ENCODE assay signal across 25 cellular contexts in genomic region chr19:17764348-17764747, GRCh38. TPM values are rescaled to one million over a fixed set of nuclear protein-coding genes. Genes with fewer than 3 reads are reported as not detected.
DNase-seq lines count a peak whose midpoint lies in the region; ATAC-seq, FAIRE-seq and TF ChIP-seq lines count a peak whose summit lies in the region.
"Had no signal": no experiment of that assay in that cellular context is flagged by ENCODE, and none has a peak within 500 bp of the region (broad histone marks: within the 10 kb centered on the region; RNA-seq: fewer than 3 reads in every experiment).

No MANE protein-coding gene starts in this region.

- H3K27ac Mint-ChIP-seq in naive B cell, result peak overlapping the region in 4 of 6 donors; percentile 62 to 73 (median 66)
- H3K27ac Mint-ChIP-seq in activated T-helper 2 cell treated with anti-CD3 and anti-CD28 coated beads, Interferon-gamma antibody, Interleukin-2, Interleukin-4, amounts not matched to agents 10 μg/mL and 5 μg/mL and 100 μg/mL, durations not matched to agents 14 hours and 24 hours and 36 hours, result no peak overlapping the region

- H3K4me1 ChIP-seq in HEK293 (ENCODE audit: control insufficient read depth, insufficient read depth, low read length), result no peaks in the 10 kb centered on the region
- H3K4me1 ChIP-seq in GM12878 (ENCODE audit: control insufficient read depth, insufficient read depth, low read length), result peaks cover 14% of the 10 kb centered on the region; the same call in 1 of the 2 replicates

- no TSS peak for BruUV-seq in GM12878 (replicated peaks; lab: Mats Ljungman, UMichigan)

- intact Hi-C loops in GM12878 (cut with micrococcal nuclease; ENCODE audit: unreplicated experiment), result no loop called here
- intact Hi-C loops in activated T-helper 2 cell treated with anti-CD3 and anti-CD28 coated beads, Interferon-gamma antibody, Interleukin-2, Interleukin-4, amounts not matched to agents 10 μg/mL and 5 μg/mL and 100 μg/mL, durations not matched to agents 14 hours and 24 hours and 36 hours (cut with micrococcal nuclease), result no loop called here

- no peaks in the 10 kb centered on the region for H3K27me3 ChIP-seq in GM12878 (replicated peaks in 1 of 2; ENCODE audit: control insufficient read depth in 2 of 2, insufficient read depth in 2 of 2, low read length in 1 of 2)
- H3K27me3 ChIP-seq: SJSA1 had no signal

- POLR2A ChIA-PET in HEK293 (lab: Yijun Ruan, JAX) (no interaction called here), GM12878 (lab: Charles Lee) (interaction anchor here (0.7 kb wide), 1 partner anchor 8 kb away, joined by 3 read pairs; no protein-coding TSS in a partner anchor)

- SMC1A ChIA-PET in GM12878 (lab: Charles Lee; ENCODE audit: uncharacterized antibody, unreplicated experiment), result interaction anchor here (1.0 to 1.3 kb wide), 3 partner anchors 10 to 168 kb away, joined by 4 to 5 read pairs (median 4); partner anchors contain the start of gene CCDC124

- ATAC-seq in GM12878 (no peak), naive B cell (ENCODE audit: low read depth in 2 of 2) (no peak), HG03135 (IDR thresholded peaks at IDR 0.05; ENCODE audit: unreplicated experiment) (no peak)

- H4K20me1 ChIP-seq in GM12878 (ENCODE audit: control insufficient read depth, insufficient read depth), result no peaks in the 10 kb centered on the region

- DNase-seq in GM12878 (ENCODE audit: low read depth, low spot score), result no peak
- DNase-seq in naive B cell, result no peak
- no peak for DNase-seq in activated T-helper 2 cell treated with anti-CD3 and anti-CD28 coated beads, Interferon-gamma antibody, Interleukin-2, Interleukin-4, amounts not matched to agents 10 μg/mL and 5 μg/mL and 100 μg/mL, durations not matched to agents 14 hours and 24 hours and 36 hours (ENCODE audit: low spot score)
- no peak for DNase-seq in GM19238 (ENCODE audit: insufficient read length, low spot score)
- DNase-seq in GM03348 (ENCODE audit: low spot score), result no peak
- DNase-seq: ACHN; CD8-positive, alpha-beta memory T cell; DMS153; NCI-H1694; NCI-H2081; NCI-H2171; NCI-H345; NCI-H524; NCI-H82 had no signal

- peaks cover 19 to 45% (median 43%) of the 10 kb centered on the region in 3 donors for H3K4me1 Mint-ChIP-seq in naive B cell
- peaks cover 5% of the 10 kb centered on the region for H3K4me1 Mint-ChIP-seq in activated T-helper 2 cell treated with anti-CD3 and anti-CD28 coated beads, Interferon-gamma antibody, Interleukin-2, Interleukin-4, amounts not matched to agents 10 μg/mL and 5 μg/mL and 100 μg/mL, durations not matched to agents 14 hours and 24 hours and 36 hours (ENCODE audit: low read depth)
- H3K4me1 Mint-ChIP-seq: CD8-positive, alpha-beta memory T cell had no signal

- WGBS in GM12878 (ENCODE audit: insufficient coverage, insufficient replicate concordance, low lambda C conversion rate, missing lambda C conversion rate), result 93% methylated on average over 7 of the region's 7 CpGs

- in situ Hi-C loops in GM12878 (cut with MboI), result no loop called here

- TF ChIP-seq CTCF in HEK293 (tag by site-specific recombination; IDR thresholded peaks at IDR 0.05) (no peak), GM12878 (IDR thresholded peaks at IDR 0.05 in 2 of 3, conservative IDR thresholded peaks at IDR 0.05 in 1 of 3; ENCODE audit: control insufficient read depth in 2 of 3, extremely low read depth in 1 of 3, insufficient read depth in 1 of 3, low read depth in 3 of 3, low read length in 3 of 3) (no peak)

- H2AFZ ChIP-seq in GM12878 (ENCODE audit: control insufficient read depth, low read depth, low read length), result no peak overlapping the region

- H3K27me3 Mint-ChIP-seq in naive B cell, result no peaks in the 10 kb centered on the region
- H3K27me3 Mint-ChIP-seq in activated T-helper 2 cell treated with anti-CD3 and anti-CD28 coated beads, Interferon-gamma antibody, Interleukin-2, Interleukin-4, amounts not matched to agents 10 μg/mL and 5 μg/mL and 100 μg/mL, durations not matched to agents 14 hours and 24 hours and 36 hours (ENCODE audit: low read depth), result no peaks in the 10 kb centered on the region
- H3K27me3 Mint-ChIP-seq: CD8-positive, alpha-beta memory T cell had no signal

- TF ChIP-seq POLR2A in GM12878 (IDR thresholded peaks at IDR 0.05; ENCODE audit: low read depth, low read length), result no peak

- H3K9me3 Mint-ChIP-seq in naive B cell, result no peaks in the 10 kb centered on the region
- H3K9me3 Mint-ChIP-seq in activated T-helper 2 cell treated with anti-CD3 and anti-CD28 coated beads, Interferon-gamma antibody, Interleukin-2, Interleukin-4, amounts not matched to agents 10 μg/mL and 5 μg/mL and 100 μg/mL, durations not matched to agents 14 hours and 24 hours and 36 hours, result no peaks in the 10 kb centered on the region
- H3K9me3 Mint-ChIP-seq: CD8-positive, alpha-beta memory T cell had no signal

- H3K4me3 ChIP-seq in HEK293 (ENCODE audit: low read depth, low read length) (no peak overlapping the region), GM12878 (no peak overlapping the region)
- H3K4me3 ChIP-seq: SJSA1 had no signal

- H3K36me3 ChIP-seq in HEK293 (ENCODE audit: control insufficient read depth in 2 of 2, insufficient read depth in 1 of 2, low read length in 2 of 2) (no peaks in the 10 kb centered on the region), GM12878 (ENCODE audit: control insufficient read depth in 2 of 2, insufficient read depth in 2 of 2, low read length in 1 of 2) (peaks cover 6 to 16% of the 10 kb centered on the region in 2 experiments)
- H3K36me3 ChIP-seq: SJSA1 had no signal

- CTCF ChIA-PET in HEK293 (lab: Yijun Ruan, JAX) (interaction anchor here (0.5 to 0.7 kb wide), 4 partner anchors 30 to 512 kb away, joined by 3 read pairs; no protein-coding TSS in a partner anchor), GM12878 (lab: Yijun Ruan, JAX) (interaction anchor here (1.0 to 8.0 kb wide), 2 partner anchors 36 to 61 kb away, joined by 5 to 108 read pairs; no protein-coding TSS in a partner anchor)

- H3K9me3 ChIP-seq in HEK293 (ENCODE audit: control insufficient read depth, insufficient read depth, low read depth, low read length), result no peaks in the 10 kb centered on the region
- no peaks in the 10 kb centered on the region for H3K9me3 ChIP-seq in GM12878 (replicated peaks; ENCODE audit: control insufficient read depth, insufficient read depth, low read length)
- H3K9me3 ChIP-seq: SJSA1 had no signal

- H3K79me2 ChIP-seq in GM12878 (ENCODE audit: control insufficient read depth, insufficient read depth, low read length), result no peaks in the 10 kb centered on the region; the same call in 1 of the 2 replicates

- no peak overlapping the region for H3K4me2 ChIP-seq in GM12878 (ENCODE audit: control insufficient read depth, insufficient read depth)

- TF ChIP-seq EP300 in GM12878 (IDR thresholded peaks at IDR 0.05; ENCODE audit: borderline replicate concordance in 1 of 2, control insufficient read depth in 1 of 2, low read depth in 2 of 2, low read length in 2 of 2), result no peak

- no peak overlapping the region for H3K27ac ChIP-seq in HEK293 (ENCODE audit: extremely low read depth, low read depth, low read length)
- H3K27ac ChIP-seq in GM12878 (ENCODE audit: control insufficient read depth, insufficient read depth), result no peak overlapping the region
- H3K27ac ChIP-seq: HL-60, SJSA1 had no signal

- RAD21 ChIA-PET in GM12878 (lab: Charles Lee; ENCODE audit: unreplicated experiment), result interaction anchor here (1.5 kb wide), 1 partner anchor 50 kb away, joined by 6 read pairs; no protein-coding TSS in a partner anchor

- FAIRE-seq in GM12878 (lab: Jason Lieb, UNC), result no peak
- FAIRE-seq: RCC 7860 had no signal

- TF ChIP-seq RAD21 in GM12878 (IDR thresholded peaks at IDR 0.05; ENCODE audit: insufficient read depth, low read depth, low read length), result no peak

- peaks cover 3 to 7% of the 10 kb centered on the region in 2 donors for H3K36me3 Mint-ChIP-seq in naive B cell
- H3K36me3 Mint-ChIP-seq in activated T-helper 2 cell treated with anti-CD3 and anti-CD28 coated beads, Interferon-gamma antibody, Interleukin-2, Interleukin-4, amounts not matched to agents 10 μg/mL and 5 μg/mL and 100 μg/mL, durations not matched to agents 14 hours and 24 hours and 36 hours (ENCODE audit: low read depth), result peaks cover 66% of the 10 kb centered on the region

- peak overlapping the region in 4 of 8 donors; percentile 6 to 65 (median 59) for H3K4me3 Mint-ChIP-seq in naive B cell
- H3K4me3 Mint-ChIP-seq in activated T-helper 2 cell treated with anti-CD3 and anti-CD28 coated beads, Interferon-gamma antibody, Interleukin-2, Interleukin-4, amounts not matched to agents 10 μg/mL and 5 μg/mL and 100 μg/mL, durations not matched to agents 14 hours and 24 hours and 36 hours (ENCODE audit: low read depth), result no peak overlapping the region

- H3K9ac ChIP-seq in GM12878 (ENCODE audit: control insufficient read depth, insufficient read depth, low read length), result no peak overlapping the region

RNA-seq across cellular contexts. Expression of gene FCHO1, which starts 13.1 kb away (rescaled TPM):
- total RNA-seq in GM12878 (2013; cell fraction: nucleolus; rRNA removed), result 133 and 141 TPM in 2 replicates
- total RNA-seq in GM12878 (2014; rRNA removed) (24.3 and 25.2 TPM in 2 replicates), GM12878 (2014; rRNA removed; fragmentation: Illumina TruSeq; extraction: Trizol) (12.2 and 12.5 TPM in 2 replicates), GM12878 (2021) (36.9 and 45.8 TPM in 2 replicates)
- 10.8 TPM for polyA plus RNA-seq in GM12878 (2011; ENCODE audit: low read depth)
- polyA plus RNA-seq in GM12878 (2011; rRNA removed) (4.3 and 7.2 TPM in 2 replicates), GM12878 (2014; fragmentation: Illumina TruSeq; extraction: Trizol) (6.9 and 11.7 TPM in 2 replicates), GM12878 (2014; fragmentation: Nextera tagmentation; extraction: Ambion mirVana) (under 1 TPM; 0.14 to 0.73 TPM), GM12878 (2014; rRNA removed) (19.2 and 22.7 TPM in 2 replicates), GM12878 (2016; fragmentation: Nextera tagmentation; extraction: Ambion mirVana) (10 to 100 TPM; 24.4 to 28.4 TPM), naive B cell (ENCODE audit: low read depth in 6 of 6) (10 to 100 TPM; 10.1 to 52.1 (median 25.2) TPM)
- 8.2 and 10.2 TPM in 2 replicates for polyA plus RNA-seq in GM12878 (2011; cell fraction: cytosol; rRNA removed)
- polyA plus RNA-seq in GM12878 (2011; cell fraction: nucleus; rRNA removed), result 57.4 and 76.4 TPM in 2 replicates
- polyA plus RNA-seq in GM12878 (2012), result 24.4 and 28.1 TPM in 2 replicates
- 30.5 and 47.3 TPM in 2 replicates for polyA minus RNA-seq in GM12878 (2011; rRNA and poly(A)+ RNA removed)
- 11.3 and 13.5 TPM in 2 replicates for polyA minus RNA-seq in GM12878 (2011; cell fraction: cytosol; rRNA and poly(A)+ RNA removed)
- 62.5 and 90.0 TPM in 2 replicates for polyA minus RNA-seq in GM12878 (2011; cell fraction: nucleus; rRNA and poly(A)+ RNA removed)
- 74.7 and 75.6 TPM in 2 replicates for total RNA-seq in activated T-helper 2 cell treated with anti-CD3 and anti-CD28 coated beads, Interferon-gamma antibody, Interleukin-2, Interleukin-4, amounts not matched to agents 10 μg/mL and 5 μg/mL and 100 μg/mL, durations not matched to agents 14 hours and 24 hours and 36 hours

RNA-seq across cellular contexts. Expression of gene B3GNT3, which starts 30.6 kb away (rescaled TPM):
- not detected in 2 replicates for total RNA-seq in GM12878 (2013; cell fraction: nucleolus; rRNA removed)
- total RNA-seq in GM12878 (2014; rRNA removed) (0.22 TPM in 1 of 2 replicates, not detected in the other), GM12878 (2014; rRNA removed; fragmentation: Illumina TruSeq; extraction: Trizol) (not detected in 2 replicates), GM12878 (2021) (0.08 TPM in 1 of 2 replicates, not detected in the other)
- not detected for polyA plus RNA-seq in GM12878 (2011; ENCODE audit: low read depth)
- polyA plus RNA-seq in GM12878 (2011; rRNA removed) (not detected in 2 replicates), GM12878 (2014; fragmentation: Illumina TruSeq; extraction: Trizol) (not detected in 2 replicates), GM12878 (2014; fragmentation: Nextera tagmentation; extraction: Ambion mirVana) (not detected), GM12878 (2014; rRNA removed) (not detected in 2 replicates), GM12878 (2016; fragmentation: Nextera tagmentation; extraction: Ambion mirVana) (not detected), naive B cell (ENCODE audit: low read depth in 6 of 6) (not detected)
- not detected in 2 replicates for polyA plus RNA-seq in GM12878 (2011; cell fraction: cytosol; rRNA removed)
- not detected in 2 replicates for polyA plus RNA-seq in GM12878 (2011; cell fraction: nucleus; rRNA removed)
- polyA plus RNA-seq in GM12878 (2012), result not detected in 2 replicates
- not detected in 2 replicates for polyA minus RNA-seq in GM12878 (2011; rRNA and poly(A)+ RNA removed)
- not detected in 2 replicates for polyA minus RNA-seq in GM12878 (2011; cell fraction: cytosol; rRNA and poly(A)+ RNA removed)
- not detected in 2 replicates for polyA minus RNA-seq in GM12878 (2011; cell fraction: nucleus; rRNA and poly(A)+ RNA removed)
- total RNA-seq in activated T-helper 2 cell treated with anti-CD3 and anti-CD28 coated beads, Interferon-gamma antibody, Interleukin-2, Interleukin-4, amounts not matched to agents 10 μg/mL and 5 μg/mL and 100 μg/mL, durations not matched to agents 14 hours and 24 hours and 36 hours, result not detected in 2 replicates
- total RNA-seq: CD8-positive, alpha-beta memory T cell; G401; H4; OCI-LY7; Right ventricle myocardium inferior; SJSA1 had no signal
- polyA plus RNA-seq: CD8-positive, alpha-beta memory T cell had no signal

RNA-seq across cellular contexts. Expression of gene MAP1S, which starts 45.1 kb away (rescaled TPM):
- 18.5 and 19.7 TPM in 2 replicates for total RNA-seq in GM12878 (2013; cell fraction: nucleolus; rRNA removed)
- total RNA-seq in GM12878 (2014; rRNA removed), result 13.8 and 14.6 TPM in 2 replicates
- 6.4 and 6.6 TPM in 2 replicates for total RNA-seq in GM12878 (2014; rRNA removed; fragmentation: Illumina TruSeq; extraction: Trizol)
- total RNA-seq in GM12878 (2021), result 63.9 and 65.3 TPM in 2 replicates
- 14.1 TPM for polyA plus RNA-seq in GM12878 (2011; ENCODE audit: low read depth)
- 1.9 and 6.6 TPM in 2 replicates for polyA plus RNA-seq in GM12878 (2011; rRNA removed)
- polyA plus RNA-seq in GM12878 (2011; cell fraction: cytosol; rRNA removed), result 17.1 and 17.3 TPM in 2 replicates
- polyA plus RNA-seq in GM12878 (2011; cell fraction: nucleus; rRNA removed), result 26.6 and 44.9 TPM in 2 replicates
- 60.1 and 64.9 TPM in 2 replicates for polyA plus RNA-seq in GM12878 (2012)
- polyA plus RNA-seq in GM12878 (2014; fragmentation: Illumina TruSeq; extraction: Trizol), result 2.9 and 16.8 TPM in 2 replicates
- polyA plus RNA-seq in GM12878 (2014; fragmentation: Nextera tagmentation; extraction: Ambion mirVana), result 1 to 10 TPM; 2.1 to 3.4 TPM
- polyA plus RNA-seq in GM12878 (2014; rRNA removed), result 15.5 and 22.2 TPM in 2 replicates
- polyA plus RNA-seq in GM12878 (2016; fragmentation: Nextera tagmentation; extraction: Ambion mirVana), result 10 to 100 TPM; 26.5 to 31.8 TPM
- 34.7 and 45.5 TPM in 2 replicates for polyA minus RNA-seq in GM12878 (2011; rRNA and poly(A)+ RNA removed)
- 41.9 and 52.7 TPM in 2 replicates for polyA minus RNA-seq in GM12878 (2011; cell fraction: cytosol; rRNA and poly(A)+ RNA removed)
- 9.9 and 19.7 TPM in 2 replicates for polyA minus RNA-seq in GM12878 (2011; cell fraction: nucleus; rRNA and poly(A)+ RNA removed)
- polyA plus RNA-seq in naive B cell (ENCODE audit: low read depth in 6 of 6), result 10 to 100 TPM; 22.4 to 44.0 (median 26.0) TPM
- total RNA-seq in activated T-helper 2 cell treated with anti-CD3 and anti-CD28 coated beads, Interferon-gamma antibody, Interleukin-2, Interleukin-4, amounts not matched to agents 10 μg/mL and 5 μg/mL and 100 μg/mL, durations not matched to agents 14 hours and 24 hours and 36 hours, result 66.7 and 80.3 TPM in 2 replicates

RNA-seq across cellular contexts. Expression of gene INSL3, which starts 57.0 kb away (rescaled TPM):
- 1.1 TPM in 1 of 2 replicates, not detected in the other for total RNA-seq in GM12878 (2013; cell fraction: nucleolus; rRNA removed)
- total RNA-seq in GM12878 (2014; rRNA removed) (0.93 and 1.2 TPM in 2 replicates), GM12878 (2014; rRNA removed; fragmentation: Illumina TruSeq; extraction: Trizol) (0.32 and 0.36 TPM in 2 replicates), GM12878 (2021) (0.93 and 1.7 TPM in 2 replicates)
- 0.92 TPM for polyA plus RNA-seq in GM12878 (2011; ENCODE audit: low read depth)
- polyA plus RNA-seq in GM12878 (2011; rRNA removed) (0.16 and 0.29 TPM in 2 replicates), GM12878 (2014; fragmentation: Illumina TruSeq; extraction: Trizol) (0.73 TPM in 1 of 2 replicates, not detected in the other), GM12878 (2014; fragmentation: Nextera tagmentation; extraction: Ambion mirVana) (under 1 TPM; 0.37 to 0.66 TPM), GM12878 (2014; rRNA removed) (0.27 and 1.1 TPM in 2 replicates), GM12878 (2016; fragmentation: Nextera tagmentation; extraction: Ambion mirVana) (1 to 10 TPM in 1 of 2 experiments, under 1 TPM in 1; 0.78 to 1.9 TPM), naive B cell (ENCODE audit: low read depth in 6 of 6) (1 to 10 TPM in 2 of 6 donors, under 1 TPM in 3, not detected in 1; 0.49 to 1.8 (median 0.89) TPM)
- polyA plus RNA-seq in GM12878 (2011; cell fraction: cytosol; rRNA removed), result 0.67 and 0.84 TPM in 2 replicates
- polyA plus RNA-seq in GM12878 (2011; cell fraction: nucleus; rRNA removed), result 1.8 and 2.4 TPM in 2 replicates
- polyA plus RNA-seq in GM12878 (2012), result 1.1 and 1.3 TPM in 2 replicates
- polyA minus RNA-seq in GM12878 (2011; rRNA and poly(A)+ RNA removed), result not detected in 2 replicates
- not detected in 2 replicates for polyA minus RNA-seq in GM12878 (2011; cell fraction: cytosol; rRNA and poly(A)+ RNA removed)
- 0.60 and 0.86 TPM in 2 replicates for polyA minus RNA-seq in GM12878 (2011; cell fraction: nucleus; rRNA and poly(A)+ RNA removed)
- 6.2 and 6.9 TPM in 2 replicates for total RNA-seq in activated T-helper 2 cell treated with anti-CD3 and anti-CD28 coated beads, Interferon-gamma antibody, Interleukin-2, Interleukin-4, amounts not matched to agents 10 μg/mL and 5 μg/mL and 100 μg/mL, durations not matched to agents 14 hours and 24 hours and 36 hours
- total RNA-seq: Calu3, G401, H4, HT-29, Right ventricle myocardium inferior, SJSA1 had no signal

Comparison
In these comparisons a context has a peak if more than half of its experiments do, and no peak if none do; other contexts are left out.
1. Of the 9 proteins assayed by ChIP-seq in both HEK293 and GM12878: peak only in HEK293: none; only in GM12878: none; in both: ZNF24; in neither: 8.